9 cellular contexts compared by ENCODE assay signal in the genomic region with DNA sequence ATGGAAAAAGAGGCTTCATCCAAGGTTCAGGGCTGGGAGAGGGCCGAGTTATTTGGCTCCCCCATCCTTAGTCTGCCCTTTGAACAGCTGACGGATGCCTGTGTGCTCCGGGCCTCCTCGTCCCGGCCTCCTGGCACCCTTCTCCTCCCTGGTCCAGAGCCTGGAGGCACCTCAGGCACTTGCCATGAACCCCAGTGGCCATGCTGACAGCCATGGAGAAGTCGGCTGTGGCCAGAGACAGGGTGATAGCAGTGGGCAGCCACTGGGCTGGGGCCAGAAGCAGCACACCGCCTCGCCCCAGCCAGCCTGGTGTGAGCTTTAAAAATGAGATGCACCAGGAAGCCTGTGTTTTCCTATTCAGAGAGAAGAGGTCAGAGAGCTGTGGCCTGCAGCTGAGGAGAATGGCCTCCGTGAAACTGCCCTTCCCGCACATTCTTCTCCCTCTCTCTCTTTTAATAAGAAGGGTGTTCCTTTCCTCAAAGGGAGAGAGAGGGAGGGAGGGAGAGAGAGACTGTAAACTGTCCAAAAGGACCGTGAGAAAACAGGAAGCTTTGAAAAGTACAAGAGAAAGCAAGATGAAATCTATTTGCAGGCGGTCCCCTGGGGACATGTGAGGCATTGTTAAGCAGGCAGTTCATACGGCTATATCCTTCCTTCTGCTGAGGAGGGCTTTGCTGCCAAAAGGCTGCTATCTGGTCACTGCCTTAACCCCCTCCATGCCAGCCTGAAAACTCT. TPM values are rescaled to one million over a fixed set of nuclear protein-coding genes. Genes with fewer than 3 reads are reported as not detected.
DNase-seq lines count a peak whose midpoint lies in the region; TF ChIP-seq lines count a peak whose summit lies in the region.
"Had no signal": no experiment of that assay in that cellular context is flagged by ENCODE, and none has a peak within 500 bp of the region (broad histone marks: within the 10 kb centered on the region; RNA-seq: fewer than 3 reads in every experiment).

No MANE protein-coding gene starts in this region.

- intact Hi-C loops in activated T-helper 1 cell treated with anti-CD3 and anti-CD28 coated beads, Interleukin-12 subunit alpha, Interleukin-12 subunit beta, Interleukin-2, Interleukin-4 antibody, amounts not matched to agents 30 ng/mL and 10 ng/mL and 1 ng/mL, durations not matched to agents 14 hours and 24 hours and 36 hours (cut with micrococcal nuclease): no loop called here

- peak overlapping the region; percentile 97 for H3K27ac Mint-ChIP-seq in nephron progenitor cell
- no peak overlapping the region for H3K27ac Mint-ChIP-seq in activated T-helper 1 cell treated with anti-CD3 and anti-CD28 coated beads, Interleukin-12 subunit alpha, Interleukin-12 subunit beta, Interleukin-2, Interleukin-4 antibody, amounts not matched to agents 30 ng/mL and 10 ng/mL and 1 ng/mL, durations not matched to agents 14 hours and 24 hours and 36 hours

- TF ChIP-seq CTCF in nephron progenitor cell (IDR thresholded peaks at IDR 0.05): no peak

- peaks cover 4% of the 10 kb centered on the region for H3K27me3 Mint-ChIP-seq in nephron progenitor cell (ENCODE audit: low read depth, poor library complexity)
- peaks cover 8% of the 10 kb centered on the region for H3K27me3 Mint-ChIP-seq in activated T-helper 1 cell treated with anti-CD3 and anti-CD28 coated beads, Interleukin-12 subunit alpha, Interleukin-12 subunit beta, Interleukin-2, Interleukin-4 antibody, amounts not matched to agents 30 ng/mL and 10 ng/mL and 1 ng/mL, durations not matched to agents 14 hours and 24 hours and 36 hours (ENCODE audit: insufficient read depth)

- no peaks in the 10 kb centered on the region for H3K9me3 Mint-ChIP-seq in nephron progenitor cell
- H3K9me3 Mint-ChIP-seq in activated T-helper 1 cell treated with anti-CD3 and anti-CD28 coated beads, Interleukin-12 subunit alpha, Interleukin-12 subunit beta, Interleukin-2, Interleukin-4 antibody, amounts not matched to agents 30 ng/mL and 10 ng/mL and 1 ng/mL, durations not matched to agents 14 hours and 24 hours and 36 hours: no peaks in the 10 kb centered on the region

- peak overlapping the region; percentile 53 for H3K27ac ChIP-seq in epithelial cell of prostate
- H3K27ac ChIP-seq: KMS-11 had no signal

- H3K4me3 Mint-ChIP-seq in nephron progenitor cell: no peak overlapping the region
- no peak overlapping the region for H3K4me3 Mint-ChIP-seq in activated T-helper 1 cell treated with anti-CD3 and anti-CD28 coated beads, Interleukin-12 subunit alpha, Interleukin-12 subunit beta, Interleukin-2, Interleukin-4 antibody, amounts not matched to agents 30 ng/mL and 10 ng/mL and 1 ng/mL, durations not matched to agents 14 hours and 24 hours and 36 hours

- no peaks in the 10 kb centered on the region for H3K36me3 Mint-ChIP-seq in nephron progenitor cell (ENCODE audit: low read depth)
- H3K36me3 Mint-ChIP-seq in activated T-helper 1 cell treated with anti-CD3 and anti-CD28 coated beads, Interleukin-12 subunit alpha, Interleukin-12 subunit beta, Interleukin-2, Interleukin-4 antibody, amounts not matched to agents 30 ng/mL and 10 ng/mL and 1 ng/mL, durations not matched to agents 14 hours and 24 hours and 36 hours (ENCODE audit: low read depth): no peaks in the 10 kb centered on the region

- DNase-seq in GM04503 (ENCODE audit: low read depth) (peak; percentile 98), H4 (ENCODE audit: low spot score) (peak; percentile 26), NCI-H446 treated with DMSO at 0.1 percent for 48 hours (lab: John Stamatoyannopoulos, UW) (peak; percentile 18), epithelial cell of prostate (ENCODE audit: low read depth, low spot score) (no peak), nephron progenitor cell (peak; percentile 11)
- DNase-seq in activated CD4-positive, CD25-positive, alpha-beta regulatory T cell treated with anti-CD3 and anti-CD28 coated beads, Interleukin-2, amount 50 U/mL, for 72 hours: no peak
- DNase-seq in activated CD8-positive, alpha-beta memory T cell treated with anti-CD3 and anti-CD28 coated beads for 24 hours: no peak
- DNase-seq in activated T-helper 1 cell treated with anti-CD3 and anti-CD28 coated beads, Interleukin-12 subunit alpha, Interleukin-12 subunit beta, Interleukin-2, Interleukin-4 antibody, amounts not matched to agents 30 ng/mL and 10 ng/mL and 1 ng/mL, durations not matched to agents 14 hours and 24 hours and 36 hours (ENCODE audit: low spot score): no peak

- peaks cover 34% of the 10 kb centered on the region for H3K4me1 Mint-ChIP-seq in nephron progenitor cell
- H3K4me1 Mint-ChIP-seq in activated T-helper 1 cell treated with anti-CD3 and anti-CD28 coated beads, Interleukin-12 subunit alpha, Interleukin-12 subunit beta, Interleukin-2, Interleukin-4 antibody, amounts not matched to agents 30 ng/mL and 10 ng/mL and 1 ng/mL, durations not matched to agents 14 hours and 24 hours and 36 hours (ENCODE audit: low read depth): no peaks in the 10 kb centered on the region

RNA-seq across cellular contexts. Expression of a gene that starts 55.3 kb away (rescaled TPM):
- total RNA-seq in H4 (2014; rRNA removed; shearing (Covaris generic)): 0.35 TPM in 1 of 2 replicates, not detected in the other
- not detected in 2 replicates for total RNA-seq in activated T-helper 1 cell treated with anti-CD3 and anti-CD28 coated beads, Interleukin-12 subunit alpha, Interleukin-12 subunit beta, Interleukin-2, Interleukin-4 antibody, amounts not matched to agents 30 ng/mL and 10 ng/mL and 1 ng/mL, durations not matched to agents 14 hours and 24 hours and 36 hours

Comparison
In these comparisons a context has a peak if more than half of its experiments do, and no peak if none do; other contexts are left out.
1. DNase-seq: peak in GM04503 (single experiment), H4 (single experiment), NCI-H446 treated with DMSO at 0.1 percent for 48 hours (single experiment) and nephron progenitor cell (single experiment); none in epithelial cell of prostate (single experiment), activated CD4-positive, CD25-positive, alpha-beta regulatory T cell treated with anti-CD3 and anti-CD28 coated beads, Interleukin-2, amount 50 U/mL, for 72 hours (single experiment), activated CD8-positive, alpha-beta memory T cell treated with anti-CD3 and anti-CD28 coated beads for 24 hours (single experiment) and activated T-helper 1 cell treated with anti-CD3 and anti-CD28 coated beads, Interleukin-12 subunit alpha, Interleukin-12 subunit beta, Interleukin-2, Interleukin-4 antibody, amounts not matched to agents 30 ng/mL and 10 ng/mL and 1 ng/mL, durations not matched to agents 14 hours and 24 hours and 36 hours (single experiment).